Comparison of ENCODE assay signal across 3 cellular contexts in the genomic region with DNA sequence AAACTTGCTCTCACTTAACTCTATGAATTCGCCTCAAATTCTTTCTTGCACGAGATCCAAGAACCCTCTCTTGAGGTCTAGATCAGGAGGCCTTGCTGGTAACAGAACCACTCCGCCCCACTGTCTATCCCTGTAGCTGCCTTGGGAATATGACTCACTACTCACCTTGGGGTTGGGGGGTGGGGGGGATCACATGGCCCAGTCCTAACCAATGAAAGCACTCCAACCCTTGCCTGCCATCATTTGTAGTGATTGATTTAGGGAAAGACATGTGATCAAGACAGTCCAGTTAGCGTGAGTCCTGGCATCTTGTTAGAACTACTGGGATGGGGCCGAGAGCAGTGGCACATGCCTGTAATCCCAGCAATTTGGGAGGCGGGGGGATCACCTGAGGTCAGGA.
TF ChIP-seq lines count a peak whose summit lies in the region.

No MANE protein-coding gene starts in this region.

TF ChIP-seq in A549, 52 proteins besides CTCF, POLR2A, EP300 and RAD21:
- TF ChIP-seq, protein P1, sequence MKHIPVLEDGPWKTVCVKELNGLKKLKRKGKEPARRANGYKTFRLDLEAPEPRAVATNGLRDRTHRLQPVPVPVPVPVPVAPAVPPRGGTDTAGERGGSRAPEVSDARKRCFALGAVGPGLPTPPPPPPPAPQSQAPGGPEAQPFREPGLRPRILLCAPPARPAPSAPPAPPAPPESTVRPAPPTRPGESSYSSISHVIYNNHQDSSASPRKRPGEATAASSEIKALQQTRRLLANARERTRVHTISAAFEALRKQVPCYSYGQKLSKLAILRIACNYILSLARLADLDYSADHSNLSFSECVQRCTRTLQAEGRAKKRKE (CRISPR knock-in tag; IDR thresholded peaks at IDR 0.05; ENCODE audit: low read depth), result no peak
- TF ChIP-seq FOSL2 (IDR thresholded peaks at IDR 0.05) (no peak), FOSL2 (CRISPR knock-in tag; IDR thresholded peaks at IDR 0.05) (peak; percentile 22; the same call in 1 of the 2 replicates), ZC3H11A (IDR thresholded peaks at IDR 0.05) (no peak), PHF8 (IDR thresholded peaks at IDR 0.05; ENCODE audit: borderline replicate concordance, low read depth) (no peak)
- TF ChIP-seq, protein P2, sequence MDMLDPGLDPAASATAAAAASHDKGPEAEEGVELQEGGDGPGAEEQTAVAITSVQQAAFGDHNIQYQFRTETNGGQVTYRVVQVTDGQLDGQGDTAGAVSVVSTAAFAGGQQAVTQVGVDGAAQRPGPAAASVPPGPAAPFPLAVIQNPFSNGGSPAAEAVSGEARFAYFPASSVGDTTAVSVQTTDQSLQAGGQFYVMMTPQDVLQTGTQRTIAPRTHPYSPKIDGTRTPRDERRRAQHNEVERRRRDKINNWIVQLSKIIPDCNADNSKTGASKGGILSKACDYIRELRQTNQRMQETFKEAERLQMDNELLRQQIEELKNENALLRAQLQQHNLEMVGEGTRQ (IDR thresholded peaks at IDR 0.05), result peak; percentile 76

TF ChIP-seq in HEK293T, 16 proteins besides CTCF, POLR2A, EP300 and RAD21:
- TF ChIP-seq, protein P3, sequence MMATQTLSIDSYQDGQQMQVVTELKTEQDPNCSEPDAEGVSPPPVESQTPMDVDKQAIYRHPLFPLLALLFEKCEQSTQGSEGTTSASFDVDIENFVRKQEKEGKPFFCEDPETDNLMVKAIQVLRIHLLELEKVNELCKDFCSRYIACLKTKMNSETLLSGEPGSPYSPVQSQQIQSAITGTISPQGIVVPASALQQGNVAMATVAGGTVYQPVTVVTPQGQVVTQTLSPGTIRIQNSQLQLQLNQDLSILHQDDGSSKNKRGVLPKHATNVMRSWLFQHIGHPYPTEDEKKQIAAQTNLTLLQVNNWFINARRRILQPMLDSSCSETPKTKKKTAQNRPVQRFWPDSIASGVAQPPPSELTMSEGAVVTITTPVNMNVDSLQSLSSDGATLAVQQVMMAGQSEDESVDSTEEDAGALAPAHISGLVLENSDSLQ (IDR thresholded peaks at IDR 0.05), result peak; percentile 61
- no peak for TF ChIP-seq ZNF384 (IDR thresholded peaks at IDR 0.05)

TF ChIP-seq in GM12878, 131 proteins besides CTCF, POLR2A, EP300 and RAD21:
- TF ChIP-seq, protein P4, sequence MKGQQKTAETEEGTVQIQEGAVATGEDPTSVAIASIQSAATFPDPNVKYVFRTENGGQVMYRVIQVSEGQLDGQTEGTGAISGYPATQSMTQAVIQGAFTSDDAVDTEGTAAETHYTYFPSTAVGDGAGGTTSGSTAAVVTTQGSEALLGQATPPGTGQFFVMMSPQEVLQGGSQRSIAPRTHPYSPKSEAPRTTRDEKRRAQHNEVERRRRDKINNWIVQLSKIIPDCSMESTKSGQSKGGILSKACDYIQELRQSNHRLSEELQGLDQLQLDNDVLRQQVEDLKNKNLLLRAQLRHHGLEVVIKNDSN (IDR thresholded peaks at IDR 0.05; ENCODE audit: borderline replicate concordance, extremely low read length, insufficient read depth, low read depth, low read length), result peak; percentile 9
- TF ChIP-seq MYC (IDR thresholded peaks at IDR 0.05; ENCODE audit: insufficient read depth, insufficient read length, insufficient replicate concordance, low read length, severe bottlenecking), result no peak
